Comparison of ENCODE assay signal across 18 cellular contexts in genomic region chr9:126927419-126927818, GRCh38. TPM values are rescaled to one million over a fixed set of nuclear protein-coding genes. Genes with fewer than 3 reads are reported as not detected.
DNase-seq lines count a peak whose midpoint lies in the region; ATAC-seq and TF ChIP-seq lines count a peak whose summit lies in the region.
"Had no signal": no experiment of that assay in that cellular context is flagged by ENCODE, and none has a peak within 500 bp of the region (broad histone marks: within the 10 kb centered on the region; RNA-seq: fewer than 3 reads in every experiment).

No MANE protein-coding gene starts in this region.

- H3K36me3 Mint-ChIP-seq in neural progenitor cell, result no peaks in the 10 kb centered on the region

- no peak overlapping the region for H2AFZ ChIP-seq in neural progenitor cell (replicated peaks)

- no peak overlapping the region for H3K4me3 ChIP-seq in neural progenitor cell
- H3K4me3 ChIP-seq: SK-N-MC had no signal

- no peak for TF ChIP-seq CTCF in neural progenitor cell (IDR thresholded peaks at IDR 0.05)

- H3K27me3 Mint-ChIP-seq in neural progenitor cell (ENCODE audit: insufficient read depth, low read depth), result no peaks in the 10 kb centered on the region
- H3K27me3 Mint-ChIP-seq: memory B cell, type B pancreatic cell had no signal

- no peaks in the 10 kb centered on the region for H3K4me1 Mint-ChIP-seq in neural progenitor cell

- peak overlapping the region; percentile 7 for H3K4me2 ChIP-seq in neural progenitor cell

- H3K27me3 ChIP-seq in neural progenitor cell, result no peaks in the 10 kb centered on the region

- H3K79me2 ChIP-seq in neural progenitor cell (ENCODE audit: low read depth), result no peaks in the 10 kb centered on the region

- H3K9me3 ChIP-seq in neural progenitor cell (ENCODE audit: low read depth), result no peaks in the 10 kb centered on the region

- no peaks in the 10 kb centered on the region for H3K36me3 ChIP-seq in neural progenitor cell

- no peaks in the 10 kb centered on the region for H3K9me3 Mint-ChIP-seq in neural progenitor cell
- H3K9me3 Mint-ChIP-seq: memory B cell; naive thymus-derived CD8-positive, alpha-beta T cell; type B pancreatic cell had no signal

- H3F3A ChIP-seq in neural progenitor cell (ENCODE audit: low read depth), result peaks cover 8% of the 10 kb centered on the region

- H3K4me3 Mint-ChIP-seq in neural progenitor cell, result no peak overlapping the region
- H3K4me3 Mint-ChIP-seq: memory B cell; naive thymus-derived CD8-positive, alpha-beta T cell; type B pancreatic cell had no signal

- no peak overlapping the region for H3K27ac ChIP-seq in neural progenitor cell
- H3K27ac ChIP-seq: foreskin keratinocyte, SK-N-MC had no signal

- peaks cover 18% of the 10 kb centered on the region for H4K20me1 ChIP-seq in neural progenitor cell (ENCODE audit: low read depth)

- H3K27ac Mint-ChIP-seq in neural progenitor cell, result no peak overlapping the region
- H3K27ac Mint-ChIP-seq: memory B cell; naive thymus-derived CD8-positive, alpha-beta T cell; type B pancreatic cell had no signal

- H3K9ac ChIP-seq in neural progenitor cell, result no peak overlapping the region

- DNase-seq in DMS79 (lab: John Stamatoyannopoulos, UW), result peak; percentile 85
- peak; percentile 69 for DNase-seq in NCI-H187 treated with DMSO at 0.1 percent for 48 hours (lab: John Stamatoyannopoulos, UW)
- peak; percentile 81 for DNase-seq in NCI-H69 (lab: John Stamatoyannopoulos, UW)
- DNase-seq in neural progenitor cell (ENCODE audit: low spot score), result no peak
- DNase-seq: caudate nucleus; foreskin keratinocyte; GDM1; hypothalamus; naive thymus-derived CD8-positive, alpha-beta T cell; posterior cingulate gyrus; stimulated activated naive CD4-positive, alpha-beta T cell treated with Interleukin-2 at 50 U/mL for 16 hours; T-helper 9 cell had no signal

- no peak for ATAC-seq in HG02870 (IDR thresholded peaks at IDR 0.05; ENCODE audit: unreplicated experiment)
- ATAC-seq in HG03039 (IDR thresholded peaks at IDR 0.05; ENCODE audit: unreplicated experiment), result no peak
- ATAC-seq in GM19351 (IDR thresholded peaks at IDR 0.05; ENCODE audit: unreplicated experiment), result no peak
- ATAC-seq: foreskin keratinocyte; naive thymus-derived CD8-positive, alpha-beta T cell had no signal

- H3K4me1 ChIP-seq in neural progenitor cell, result peaks cover 18% of the 10 kb centered on the region
- H3K4me1 ChIP-seq: foreskin keratinocyte had no signal

RNA-seq across cellular contexts. Expression of gene RALGPS1, which starts 12.8 kb away (rescaled TPM):
- total RNA-seq in neural progenitor cell (ENCODE audit: low replicate concordance), result 21.3 and 30.7 TPM in 2 replicates
